In genomic region chr17:11682646-11683045, GRCh38 we compare ENCODE assay signal across 26 cellular contexts.
"Had no signal": no experiment of that assay in that cellular context is flagged by ENCODE, and none has a peak within 500 bp of the region (broad histone marks: within the 10 kb centered on the region; RNA-seq: fewer than 3 reads in every experiment).

No MANE protein-coding gene starts in this region.

- DNase-seq: effector CD8-positive, alpha-beta T cell; endodermal cell; foreskin keratinocyte; glutamatergic neuron; heart right ventricle; hippocampal formation; kidney glomerular epithelial cell; left ventricle myocardium superior; lower lobe of right lung; natural killer cell; occipital lobe; pancreas; right lobe of liver; stimulated activated CD4-positive, alpha-beta T cell treated with anti-CD3 and anti-CD28 coated beads, Interleukin-12 subunit alpha, Interleukin-12 subunit beta, amount 100 ng/mL, for 4 hours; stimulated activated CD4-positive, alpha-beta T cell treated with anti-CD3 and anti-CD28 coated beads, Interleukin-1b, Interleukin-23, amount 100 ng/mL, for 48 hours; stimulated activated CD4-positive, alpha-beta T cell treated with anti-CD3 and anti-CD28 coated beads, Interleukin-4, amount 100 ng/mL, for 1 hour; stimulated activated CD8-positive, alpha-beta memory T cell treated with anti-CD3 and anti-CD28 coated beads, Interleukin-4, amount 100 ng/mL, for 48 hours; stimulated activated naive CD4-positive, alpha-beta T cell; stimulated activated naive CD8-positive, alpha-beta T cell treated with anti-CD3 and anti-CD28 coated beads, Interleukin-15, amount 100 ng/mL, for 72 hours; transverse colon; upper lobe of right lung; uterus had no signal

- H3K9me3 ChIP-seq: esophagus muscularis mucosa, heart right ventricle, lower lobe of right lung, pancreas, right lobe of liver, suprapubic skin, transverse colon, upper lobe of right lung, uterus had no signal

- H3K27ac ChIP-seq: epithelial cell of prostate, esophagus muscularis mucosa, foreskin keratinocyte, heart right ventricle, lower lobe of right lung, pancreas, right lobe of liver, suprapubic skin, transverse colon, upper lobe of right lung, uterus had no signal

- H3K4me1 ChIP-seq: esophagus muscularis mucosa, foreskin keratinocyte, lower lobe of right lung, pancreas, right lobe of liver, transverse colon, upper lobe of right lung, uterus had no signal

- H3K4me2 ChIP-seq: smooth muscle cell had no signal

- H3K36me3 ChIP-seq: esophagus muscularis mucosa, heart right ventricle, lower lobe of right lung, pancreas, right lobe of liver, suprapubic skin, transverse colon, upper lobe of right lung, uterus had no signal

- H3K4me3 ChIP-seq: esophagus muscularis mucosa, heart right ventricle, lower lobe of right lung, pancreas, right lobe of liver, smooth muscle cell, suprapubic skin, transverse colon, upper lobe of right lung, uterus had no signal

- H3K27me3 ChIP-seq: esophagus muscularis mucosa, foreskin keratinocyte, heart right ventricle, pancreas, right lobe of liver, suprapubic skin, transverse colon, upper lobe of right lung, uterus had no signal

- ATAC-seq: foreskin keratinocyte; left ventricle myocardium superior; lower lobe of right lung; natural killer cell; pancreas; right lobe of liver; stimulated activated naive CD8-positive, alpha-beta T cell treated with anti-CD3 and anti-CD28 coated beads, Interleukin-15, amount 100 ng/mL, for 72 hours; upper lobe of right lung had no signal
